18 cellular contexts compared by ENCODE assay signal in genomic region chr16:6247771-6248170, GRCh38.
DNase-seq lines count a peak whose midpoint lies in the region; ATAC-seq lines count a peak whose summit lies in the region.
"Had no signal": no experiment of that assay in that cellular context is flagged by ENCODE, and none has a peak within 500 bp of the region (broad histone marks: within the 10 kb centered on the region; RNA-seq: fewer than 3 reads in every experiment).

No MANE protein-coding gene starts in this region.

- no peaks in the 10 kb centered on the region for H3K4me1 Mint-ChIP-seq in immature natural killer cell
- no peaks in the 10 kb centered on the region for H3K4me1 Mint-ChIP-seq in naive thymus-derived CD8-positive, alpha-beta T cell
- H3K4me1 Mint-ChIP-seq: CD14-positive monocyte; CD4-positive, alpha-beta memory T cell had no signal

- H3K27ac Mint-ChIP-seq in immature natural killer cell, result no peak overlapping the region
- no peak overlapping the region for H3K27ac Mint-ChIP-seq in naive thymus-derived CD8-positive, alpha-beta T cell
- H3K27ac Mint-ChIP-seq: CD14-positive monocyte; CD4-positive, alpha-beta memory T cell; H9 had no signal

- POLR2A ChIA-PET in naive thymus-derived CD8-positive, alpha-beta T cell (lab: Charles Lee), result no interaction called here

- H3K9me3 Mint-ChIP-seq in immature natural killer cell, result peaks cover 0 to 4% (median 2%) of the 10 kb centered on the region in 6 donors
- H3K9me3 Mint-ChIP-seq in naive thymus-derived CD8-positive, alpha-beta T cell, result peaks cover 0 to 34% (median 6%) of the 10 kb centered on the region in 9 donors
- H3K9me3 Mint-ChIP-seq: H9 had no signal

- ATAC-seq in naive thymus-derived CD8-positive, alpha-beta T cell, result no peak
- ATAC-seq: GM12878 had no signal

- no peaks in the 10 kb centered on the region for H3K36me3 Mint-ChIP-seq in immature natural killer cell
- peaks cover 0 to 1% (median 0%) of the 10 kb centered on the region in 3 donors for H3K36me3 Mint-ChIP-seq in naive thymus-derived CD8-positive, alpha-beta T cell
- H3K36me3 Mint-ChIP-seq: CD14-positive monocyte; CD4-positive, alpha-beta memory T cell had no signal

- H3K27me3 Mint-ChIP-seq in immature natural killer cell (ENCODE audit: low read depth in 3 of 3), result peaks cover 0 to 2% (median 0%) of the 10 kb centered on the region in 3 donors
- H3K27me3 Mint-ChIP-seq in naive thymus-derived CD8-positive, alpha-beta T cell, result peaks cover 0 to 5% (median 0%) of the 10 kb centered on the region in 5 donors
- H3K27me3 Mint-ChIP-seq: CD4-positive, alpha-beta memory T cell had no signal

- DNase-seq in COLO829 (ENCODE audit: low spot score) (peak; percentile 28), NCI-H748 (lab: John Stamatoyannopoulos, UW; ENCODE audit: unreplicated experiment) (peak; percentile 62), globus pallidus (ENCODE audit: low spot score) (peak; percentile 42), pons (ENCODE audit: low spot score) (peak; percentile 91), immature natural killer cell (no peak), SKM-1 (lab: John Stamatoyannopoulos, UW; ENCODE audit: unreplicated experiment) (no peak)
- no peak for DNase-seq in naive thymus-derived CD8-positive, alpha-beta T cell
- no peak for DNase-seq in activated CD8-positive, alpha-beta memory T cell treated with anti-CD3 and anti-CD28 coated beads, Interleukin-2, amount 50 U/mL, for 48 hours
- DNase-seq: 8988T; Calu3; CD4-positive, alpha-beta memory T cell; DMS 273 treated with DMSO at 0.1 percent for 48 hours; DMS53; DND-41; EL; H9 had no signal

- no peak overlapping the region for H3K4me3 Mint-ChIP-seq in immature natural killer cell
- H3K4me3 Mint-ChIP-seq in naive thymus-derived CD8-positive, alpha-beta T cell, result no peak overlapping the region
- H3K4me3 Mint-ChIP-seq: CD14-positive monocyte; CD4-positive, alpha-beta memory T cell; H9 had no signal

Comparison
In these comparisons a context has a peak if more than half of its experiments do, and no peak if none do; other contexts are left out.
1. DNase-seq: peak in COLO829 (single experiment), NCI-H748 (single experiment), globus pallidus (single experiment) and pons (single experiment); none in immature natural killer cell (0 of 3), SKM-1 (single experiment), naive thymus-derived CD8-positive, alpha-beta T cell (0 of 10) and activated CD8-positive, alpha-beta memory T cell treated with anti-CD3 and anti-CD28 coated beads, Interleukin-2, amount 50 U/mL, for 48 hours (single experiment).